1 cellular context compared by ENCODE assay signal in the genomic region with DNA sequence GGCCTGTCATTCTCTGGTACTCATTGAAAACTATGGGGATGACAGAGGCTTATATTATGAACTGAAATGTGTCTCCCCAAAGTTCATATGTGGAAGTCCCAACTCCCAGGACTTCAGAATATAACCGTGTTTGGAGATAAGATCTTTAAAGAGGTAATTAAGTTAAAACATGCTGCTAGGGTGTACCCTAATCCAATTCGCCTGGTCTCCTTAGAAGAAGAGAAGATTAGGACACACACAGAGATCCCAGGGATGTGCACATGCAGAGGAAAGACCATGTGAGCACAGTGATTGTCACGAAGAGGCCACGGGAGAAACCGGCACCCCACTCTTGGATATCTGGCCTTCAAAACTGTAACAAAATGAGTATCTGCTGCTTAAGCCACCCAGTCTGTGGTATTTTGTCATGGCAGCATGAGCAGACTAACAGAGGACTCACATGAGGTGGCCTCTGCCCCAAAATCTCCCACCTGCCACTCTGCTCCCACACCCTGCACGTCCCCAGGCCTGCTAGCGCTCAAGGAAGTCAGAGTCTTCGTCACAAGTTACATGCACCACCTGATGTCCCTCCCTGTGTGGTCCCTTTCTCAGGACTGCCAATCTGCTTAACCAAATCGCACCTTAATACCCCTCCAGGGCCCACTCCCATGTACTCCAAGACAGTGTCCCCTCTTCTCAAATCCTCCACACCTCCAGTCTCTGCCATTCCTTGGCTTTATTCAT.
TF ChIP-seq lines count a peak whose summit lies in the region.

No MANE protein-coding gene starts in this region.

TF ChIP-seq in endothelial cell of umbilical vein, 7 proteins besides CTCF, POLR2A, EP300 and RAD21:
- TF ChIP-seq MYC (IDR thresholded peaks at IDR 0.05; ENCODE audit: low read depth, low read length), result no peak
- no peak for TF ChIP-seq JUN (IDR thresholded peaks at IDR 0.05; ENCODE audit: borderline replicate concordance, insufficient read depth, insufficient read length, low read depth)
- TF ChIP-seq GATA2 (IDR thresholded peaks at IDR 0.05; ENCODE audit: insufficient read depth, insufficient read length, low read depth, low read length), result no peak
- no peak for TF ChIP-seq POLR2AphosphoS5 (IDR thresholded peaks at IDR 0.05; ENCODE audit: insufficient read depth, low read depth, low read length)
- TF ChIP-seq, protein P1, sequence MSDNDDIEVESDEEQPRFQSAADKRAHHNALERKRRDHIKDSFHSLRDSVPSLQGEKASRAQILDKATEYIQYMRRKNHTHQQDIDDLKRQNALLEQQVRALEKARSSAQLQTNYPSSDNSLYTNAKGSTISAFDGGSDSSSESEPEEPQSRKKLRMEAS (IDR thresholded peaks at IDR 0.05; ENCODE audit: insufficient read depth, insufficient read length), result no peak
TF ChIP-seq in endothelial cell of umbilical vein: peak in this region for 0.
